36 cellular contexts compared by ENCODE assay signal in genomic region chr6:29129326-29130012, GRCh38. TPM values are rescaled to one million over a fixed set of nuclear protein-coding genes. Genes with fewer than 3 reads are reported as not detected.
"Had no signal": no experiment of that assay in that cellular context is flagged by ENCODE, and none has a peak within 500 bp of the region (broad histone marks: within the 10 kb centered on the region; RNA-seq: fewer than 3 reads in every experiment).

No MANE protein-coding gene starts in this region.

- H3K4me3 Mint-ChIP-seq: immature natural killer cell; mesothelial cell of epicardium; naive B cell; natural killer cell; nephron progenitor cell; neural progenitor cell; stimulated activated naive CD8-positive, alpha-beta T cell treated with anti-CD3 and anti-CD28 coated beads, Interleukin-15, Interleukin-2, amounts not matched to agents 100 ng/mL and 50 ng/mL, for 24 hours had no signal

- H3K4me1 Mint-ChIP-seq: immature natural killer cell, mesothelial cell of epicardium, naive B cell, natural killer cell, nephron progenitor cell, neural progenitor cell had no signal

- H3K9me3 Mint-ChIP-seq: immature natural killer cell; mesothelial cell of epicardium; naive B cell; natural killer cell; nephron progenitor cell; neural progenitor cell; stimulated activated naive CD8-positive, alpha-beta T cell treated with anti-CD3 and anti-CD28 coated beads, Interleukin-15, Interleukin-2, amounts not matched to agents 100 ng/mL and 50 ng/mL, for 24 hours had no signal

- ATAC-seq: natural killer cell had no signal

- H3K4me1 ChIP-seq: left ventricle myocardium inferior, neural progenitor cell, right atrium auricular region, right lobe of liver, suprapubic skin, tibial artery, vagina had no signal

- H3K27me3 ChIP-seq: neural progenitor cell, ovary, right atrium auricular region, right lobe of liver, suprapubic skin, tibial artery, vagina had no signal

- H3K36me3 Mint-ChIP-seq: immature natural killer cell, mesothelial cell of epicardium, naive B cell, natural killer cell, neural progenitor cell had no signal

- H3K27ac Mint-ChIP-seq: immature natural killer cell; mesothelial cell of epicardium; naive B cell; natural killer cell; nephron progenitor cell; neural progenitor cell; progenitor cell of endocrine pancreas; stimulated activated naive CD8-positive, alpha-beta T cell treated with anti-CD3 and anti-CD28 coated beads, Interleukin-15, Interleukin-2, amounts not matched to agents 100 ng/mL and 50 ng/mL, for 24 hours had no signal

- DNase-seq: hypothalamus; immature natural killer cell; left ventricle myocardium inferior; mesendoderm; naive B cell; natural killer cell; ovary; right lobe of liver; stimulated activated CD4-positive, alpha-beta T cell treated with anti-CD3 and anti-CD28 coated beads, Interleukin-12 subunit alpha, Interleukin-12 subunit beta, amount 100 ng/mL, for 4 hours; stimulated activated CD4-positive, alpha-beta T cell treated with anti-CD3 and anti-CD28 coated beads, Interleukin-15, amount 100 ng/mL, for 24 hours; stimulated activated CD4-positive, alpha-beta T cell treated with anti-CD3 and anti-CD28 coated beads, Interleukin-2, amount 100 ng/mL, for 24 hours; stimulated activated CD4-positive, alpha-beta T cell treated with anti-CD3 and anti-CD28 coated beads, Interleukin-4, amount 100 ng/mL, for 1 hour; stimulated activated naive CD4-positive, alpha-beta T cell; tibial artery; trophoblast cell had no signal

- FAIRE-seq: islet of Langerhans had no signal

- H3K9ac ChIP-seq: neural progenitor cell had no signal

- H3K9me3 ChIP-seq: left ventricle myocardium inferior, ovary, right atrium auricular region, right lobe of liver, suprapubic skin, thoracic aorta, tibial artery, vagina had no signal

- H3K36me3 ChIP-seq: left ventricle myocardium inferior, neural progenitor cell, ovary, right atrium auricular region, right lobe of liver, suprapubic skin, thoracic aorta, tibial artery, vagina had no signal

- H3K4me3 ChIP-seq: left ventricle myocardium inferior, lung, neural progenitor cell, ovary, right atrium auricular region, right lobe of liver, smooth muscle cell, suprapubic skin, thoracic aorta, tibial artery, vagina had no signal

- H3K27ac ChIP-seq: left ventricle myocardium inferior, neural progenitor cell, ovary, right atrium auricular region, right lobe of liver, suprapubic skin, thoracic aorta, tibial artery, vagina had no signal

RNA-seq across cellular contexts. Expression of gene OR2J3, which starts 21.6 kb away (rescaled TPM):
- total RNA-seq: kidney epithelial cell, left ventricle myocardium inferior, lower leg skin, mesothelial cell of epicardium, mononuclear cell, natural killer cell, omental fat pad, progenitor cell of endocrine pancreas, pulmonary artery endothelial cell, renal cortical epithelial cell, right atrium auricular region, right lobe of liver, skeletal muscle tissue, smooth muscle cell, subcutaneous adipose tissue, suprapubic skin, thoracic aorta, urinary bladder, vagina had no signal
- polyA plus RNA-seq: immature natural killer cell, lung, ovary, smooth muscle cell, urinary bladder had no signal

RNA-seq across cellular contexts. Expression of gene OR2J1, which starts 30.2 kb away (rescaled TPM):
- total RNA-seq: kidney epithelial cell, left ventricle myocardium inferior, lower leg skin, lung, mesothelial cell of epicardium, mononuclear cell, natural killer cell, omental fat pad, ovary, progenitor cell of endocrine pancreas, pulmonary artery endothelial cell, renal cortical epithelial cell, right atrium auricular region, right lobe of liver, skeletal muscle tissue, smooth muscle cell, subcutaneous adipose tissue, suprapubic skin, thoracic aorta, urinary bladder, vagina had no signal
- polyA plus RNA-seq: immature natural killer cell, lung, ovary, smooth muscle cell, urinary bladder had no signal

RNA-seq across cellular contexts. Expression of gene OR2J2, which starts 41.2 kb away (rescaled TPM):
- total RNA-seq: kidney epithelial cell, left ventricle myocardium inferior, lower leg skin, lung, mesothelial cell of epicardium, mononuclear cell, natural killer cell, omental fat pad, progenitor cell of endocrine pancreas, pulmonary artery endothelial cell, renal cortical epithelial cell, right atrium auricular region, right lobe of liver, skeletal muscle tissue, smooth muscle cell, subcutaneous adipose tissue, suprapubic skin, thoracic aorta, urinary bladder, vagina had no signal
- polyA plus RNA-seq: immature natural killer cell, lung, ovary, smooth muscle cell, urinary bladder had no signal

RNA-seq across cellular contexts. Expression of gene OR2B3, which starts 42.4 kb away (rescaled TPM):
- total RNA-seq: kidney epithelial cell, left ventricle myocardium inferior, lower leg skin, lung, mesothelial cell of epicardium, mononuclear cell, natural killer cell, omental fat pad, ovary, progenitor cell of endocrine pancreas, pulmonary artery endothelial cell, renal cortical epithelial cell, right atrium auricular region, right lobe of liver, skeletal muscle tissue, smooth muscle cell, subcutaneous adipose tissue, suprapubic skin, thoracic aorta, urinary bladder, vagina had no signal
- polyA plus RNA-seq: immature natural killer cell, lung, ovary, smooth muscle cell, urinary bladder had no signal
